In genomic region chr5:68392608-68393007, GRCh38 we compare ENCODE assay signal across 20 cellular contexts.
A peak's percentile ranks its signal among the peaks of the same experiment; 100 is the strongest.
DNase-seq lines count a peak whose midpoint lies in the region; ATAC-seq, FAIRE-seq and TF ChIP-seq lines count a peak whose summit lies in the region.
"Had no signal": no experiment of that assay in that cellular context is flagged by ENCODE, and none has a peak within 500 bp of the region (broad histone marks: within the 10 kb centered on the region; RNA-seq: fewer than 3 reads in every experiment).

No MANE protein-coding gene starts in this region.

- POLR2A ChIA-PET in OCI-LY7 (lab: Charles Lee): no interaction called here

- no peak overlapping the region for H3K27ac ChIP-seq in OCI-LY7 (ENCODE audit: low read depth, low read length, poor library complexity, severe bottlenecking)
- H3K27ac ChIP-seq in testis: no peak overlapping the region
- H3K27ac ChIP-seq: HL-60 had no signal

- 0 out of 2 replicates have a peak overlapping the region, but pooled peaks have one; percentile 35 for H2AFZ ChIP-seq in OCI-LY7 (ENCODE audit: low read length)

- no peak overlapping the region for H3K4me2 ChIP-seq in OCI-LY7 (ENCODE audit: low read length)

- H3K9me3 ChIP-seq in OCI-LY7 (ENCODE audit: low read length) (no peaks in the 10 kb centered on the region), testis (no peaks in the 10 kb centered on the region)
- H3K9me3 ChIP-seq: HAP-1 had no signal

- no peaks in the 10 kb centered on the region for H3K9me2 ChIP-seq in OCI-LY7 (ENCODE audit: insufficient read depth, low read length)

- CTCF ChIA-PET in OCI-LY7 (lab: Charles Lee; ENCODE audit: unreplicated experiment): no interaction called here

- no peaks in the 10 kb centered on the region for H3K4me1 ChIP-seq in OCI-LY7 (ENCODE audit: insufficient read depth, low read length, poor library complexity, severe bottlenecking)
- H3K4me1 ChIP-seq in testis: no peaks in the 10 kb centered on the region
- H3K4me1 ChIP-seq: HAP-1 had no signal

- H3K36me3 Mint-ChIP-seq in memory B cell: peaks cover 2% of the 10 kb centered on the region
- H3K36me3 Mint-ChIP-seq: CD14-positive monocyte had no signal

- no peaks in the 10 kb centered on the region for H3K79me2 ChIP-seq in OCI-LY7 (ENCODE audit: insufficient read depth, low read depth, low read length)

- peaks cover 4% of the 10 kb centered on the region for H3K4me1 Mint-ChIP-seq in memory B cell

- peaks cover 4% of the 10 kb centered on the region for H3K9me3 Mint-ChIP-seq in memory B cell

- TF ChIP-seq POLR2A in H54 (IDR thresholded peaks at IDR 0.05; ENCODE audit: low read depth, low read length) (no peak), testis (IDR thresholded peaks at IDR 0.05) (no peak)

- H4K20me1 ChIP-seq in OCI-LY7 (ENCODE audit: insufficient read depth, low read length): no peaks in the 10 kb centered on the region

- no TSS peak for BruUV-seq in OCI-LY7 (replicated peaks; lab: Mats Ljungman, UMichigan)

- FAIRE-seq in H54 (lab: Jason Lieb, UNC): no peak
- FAIRE-seq: HTR-8/SVneo had no signal

- ATAC-seq in HG03442 (IDR thresholded peaks at IDR 0.05; ENCODE audit: unreplicated experiment) (peak; percentile 55), memory B cell (ENCODE audit: low read depth) (peak; percentile 57)

- intact Hi-C loops in OCI-LY7 (cut with micrococcal nuclease; ENCODE audit: unreplicated experiment) (no loop called here), testis (cut with DNase I; ENCODE audit: low total_unique reads) (no loop called here)

- H3K27me3 ChIP-seq in testis: no peaks in the 10 kb centered on the region

- H3K4me3 ChIP-seq in GM12865 (ENCODE audit: low read depth, low read length) (no peak overlapping the region), OCI-LY7 (ENCODE audit: low read depth, low read length, poor library complexity, severe bottlenecking) (no peak overlapping the region), testis (no peak overlapping the region)
- H3K4me3 ChIP-seq: HAP-1 had no signal

- H3K27me3 Mint-ChIP-seq in memory B cell: no peaks in the 10 kb centered on the region

- no peak overlapping the region for H3K4me3 Mint-ChIP-seq in memory B cell
- H3K4me3 Mint-ChIP-seq: CD14-positive monocyte had no signal

- peak; percentile 21 for DNase-seq in GM12865 (ENCODE audit: low read depth)
- DNase-seq in OCI-LY7 (ENCODE audit: low spot score): peak; percentile 5
- DNase-seq in memory B cell (ENCODE audit: low spot score in 2 of 2): no peak
- no peak for DNase-seq in T-helper 2 cell
- DNase-seq in H54 (ENCODE audit: insufficient read length, low spot score): no peak
- no peak for DNase-seq in testis
- DNase-seq: ACHN, AML-193, Caco-2, DMS153, NCI-H187, NCI-H446, NCI-H69, RPMI8226, SIG-M5 had no signal

- WGBS in testis, 2 donors: 49 to 60% methylated on average over 2 of the region's 2 CpGs

- TF ChIP-seq CTCF in GM12865 (IDR thresholded peaks at IDR 0.05; ENCODE audit: insufficient read depth, low read depth, low read length, missing control alignments) (no peak), OCI-LY7 (conservative IDR thresholded peaks at IDR 0.05; ENCODE audit: low read length) (no peak), testis (IDR thresholded peaks at IDR 0.05) (no peak)

- H3K36me3 ChIP-seq in OCI-LY7 (ENCODE audit: insufficient read depth, low read length): no peaks in the 10 kb centered on the region
- H3K36me3 ChIP-seq in testis (ENCODE audit: low read depth, missing control alignments): no peaks in the 10 kb centered on the region
- H3K36me3 ChIP-seq: HAP-1 had no signal

- no peak overlapping the region for H3K27ac Mint-ChIP-seq in memory B cell

Comparison
In these comparisons a context has a peak if more than half of its experiments do, and no peak if none do; other contexts are left out.
1. DNase-seq: peak in GM12865 (single experiment) and OCI-LY7 (single experiment); none in memory B cell (0 of 2), T-helper 2 cell (0 of 5), H54 (single experiment) and testis (single experiment).